ENCODE assay signal across 11 cellular contexts in the genomic region with DNA sequence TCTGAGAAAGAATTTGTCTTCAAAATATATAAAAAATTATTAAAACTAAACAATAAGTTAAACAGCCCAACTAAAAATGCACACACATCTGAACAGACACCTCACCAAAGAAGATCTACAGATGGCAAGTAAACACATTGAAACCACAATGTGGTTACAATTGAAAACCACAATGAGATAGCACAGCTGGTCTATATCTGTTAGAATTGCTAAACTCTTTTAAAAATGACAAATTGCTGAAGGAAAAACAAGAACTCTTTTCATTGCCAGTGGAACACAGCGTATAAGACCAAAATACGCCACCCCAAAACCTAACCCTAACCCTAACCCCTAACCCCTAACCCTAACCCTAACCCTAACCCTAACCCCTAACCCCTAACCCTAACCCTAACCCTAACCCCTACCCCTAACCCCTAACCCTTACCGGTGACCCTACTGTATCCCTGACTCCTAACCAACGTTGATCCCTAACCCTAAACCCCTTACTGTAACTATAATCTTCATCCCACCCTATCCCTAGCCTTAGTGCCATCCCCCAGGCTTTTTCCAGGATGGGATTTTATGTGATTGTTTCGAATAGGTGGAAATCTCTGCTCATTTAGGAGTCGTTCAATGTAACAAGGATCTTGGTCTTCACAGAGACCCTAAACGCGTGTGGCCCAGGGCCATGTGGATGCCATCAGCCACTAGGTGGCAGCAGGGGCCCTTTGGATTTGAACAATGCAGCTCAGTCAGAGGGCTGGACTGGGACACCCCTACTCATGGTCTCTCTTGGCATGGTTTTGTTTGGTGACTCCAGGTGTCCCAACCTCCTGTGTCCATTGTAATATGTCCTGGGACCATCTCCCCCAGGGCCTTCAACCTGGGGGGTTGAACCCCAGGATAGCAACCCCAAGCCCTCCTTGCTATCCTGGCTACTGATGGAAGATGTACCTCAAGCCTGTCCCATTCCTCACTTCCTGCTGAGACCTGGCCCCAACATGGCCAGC. TPM values are rescaled to one million over a fixed set of nuclear protein-coding genes. Genes with fewer than 3 reads are reported as not detected.
DNase-seq lines count a peak whose midpoint lies in the region; TF ChIP-seq lines count a peak whose summit lies in the region.
"Not testable (repeated sequence)": the region's sequence is repeated elsewhere in the genome, so short reads cannot be mapped to it uniquely, and the experiment has no call there.
"Had no signal": no experiment of that assay in that cellular context is flagged by ENCODE, and none has a peak within 500 bp of the region (broad histone marks: within the 10 kb centered on the region; RNA-seq: fewer than 3 reads in every experiment).

No MANE protein-coding gene starts in this region.

- H3K27me3 ChIP-seq in WERI-Rb-1 (ENCODE audit: insufficient read depth, low read depth, severe bottlenecking); dorsolateral prefrontal cortex; testis: not testable (repeated sequence)

- not testable (repeated sequence) for H3K4me3 ChIP-seq in WERI-Rb-1 (ENCODE audit: low read depth, low read length); dorsolateral prefrontal cortex; testis

- not testable (repeated sequence) for H3K9me3 ChIP-seq in WERI-Rb-1 (ENCODE audit: severe bottlenecking); testis

- TF ChIP-seq POLR2A in testis (IDR thresholded peaks at IDR 0.05), result not testable (repeated sequence)

- not testable (repeated sequence) for H3K9me3 Mint-ChIP-seq in HFFc6

- not testable (repeated sequence) for H3K4me1 Mint-ChIP-seq in HFFc6 (ENCODE audit: low read depth)

- TF ChIP-seq CTCF in C4-2B (conservative IDR thresholded peaks at IDR 0.05) (peak; percentile 63; the same call in 1 of the 2 replicates), HFFc6 (IDR thresholded peaks at IDR 0.05) (peak; percentile 74), dorsolateral prefrontal cortex (IDR thresholded peaks at IDR 0.05 in 54 of 56, conservative IDR thresholded peaks at IDR 0.05 in 2 of 56; ENCODE audit: low read depth in 1 of 56, partially characterized antibody in 56 of 56) (peak in 42 of 56 donors; percentile 14 to 68 (median 43)), testis (IDR thresholded peaks at IDR 0.05) (peak in 1 of 3 experiments; percentile 13)
- not testable (repeated sequence) for TF ChIP-seq CTCF in WERI-Rb-1 (IDR thresholded peaks at IDR 0.05; ENCODE audit: low read depth, low read length)

- 61 to 85% methylated on average over 2 to 5 of the region's 8 CpGs for WGBS in testis, 2 donors

- not testable (repeated sequence) for H3K27ac Mint-ChIP-seq in HFFc6

- H3K4me1 ChIP-seq in testis, result not testable (repeated sequence)

- intact Hi-C loops in dorsolateral prefrontal cortex (cut with DNase I); posterior vena cava (cut with DNase I); testis (cut with DNase I; ENCODE audit: low total_unique reads): not testable (repeated sequence)

- H3K36me3 Mint-ChIP-seq in HFFc6 (ENCODE audit: low read depth), result not testable (repeated sequence)

- H3K27me3 Mint-ChIP-seq in HFFc6 (ENCODE audit: insufficient read depth), result not testable (repeated sequence)

- not testable (repeated sequence) for H3K27ac ChIP-seq in C4-2B, dorsolateral prefrontal cortex, testis
- H3K27ac ChIP-seq in WERI-Rb-1, result 0 out of 2 replicates have a peak overlapping the region, but pooled peaks have one; percentile 48

- not testable (repeated sequence) for H3K36me3 ChIP-seq in WERI-Rb-1; testis (ENCODE audit: low read depth, missing control alignments)

- not testable (repeated sequence) for H3K4me3 Mint-ChIP-seq in HFFc6

- DNase-seq in HFFc6, result not testable (repeated sequence)
- peak; percentile 48 for DNase-seq in WERI-Rb-1
- peak; percentile 53 for DNase-seq in activated T-helper 9 cell treated with anti-CD3 and anti-CD28 coated beads, Interleukin-2, amount 50 U/mL, for 16 hours (ENCODE audit: low read depth)
- DNase-seq in dorsolateral prefrontal cortex, result peak in 8 of 10 donors; percentile 29 to 77 (median 42)
- DNase-seq in islet precursor cell, result peak; percentile 38
- peak; percentile 88 for DNase-seq in posterior vena cava (ENCODE audit: low spot score)
- DNase-seq in testis, result peak; percentile 20

RNA-seq across cellular contexts. Expression of a gene that starts 1.1 kb away (rescaled TPM):
- not detected for total RNA-seq in HFFc6 (2021; fragmentation: NEBNext Ultra II Directional; extraction: Animal tissue kit (Norgen Biotek cat#: 25700))
- total RNA-seq in dorsolateral prefrontal cortex (not detected), posterior vena cava (not detected), testis (not detected)
- not detected for polyA plus RNA-seq in testis (ENCODE audit: insufficient read depth, low read depth, low replicate concordance)
- total RNA-seq: fibroblast of lung, lung microvascular endothelial cell, skeletal muscle tissue had no signal
- polyA plus RNA-seq: fibroblast of lung had no signal

RNA-seq across cellular contexts. Expression of a gene that starts 15.4 kb away (rescaled TPM):
- total RNA-seq in HFFc6 (2021; fragmentation: NEBNext Ultra II Directional; extraction: Animal tissue kit (Norgen Biotek cat#: 25700)), result 10 to 100 TPM; 63.5 to 76.9 (median 67.2) TPM
- total RNA-seq in dorsolateral prefrontal cortex, result 10 to 100 TPM; 22.9 to 47.4 (median 33.0) TPM
- total RNA-seq in posterior vena cava, result 10 to 100 TPM; 37.5 to 39.1 TPM
- total RNA-seq in testis, result 10 to 100 TPM; 43.7 to 47.5 TPM
- 79.9 TPM for polyA plus RNA-seq in testis (ENCODE audit: insufficient read depth, low read depth, low replicate concordance)

RNA-seq across cellular contexts. Expression of a gene that starts 15.7 kb away (rescaled TPM):
- total RNA-seq in HFFc6 (2021; fragmentation: NEBNext Ultra II Directional; extraction: Animal tissue kit (Norgen Biotek cat#: 25700)), result 100 to 1,000 TPM; 163 to 194 (median 164) TPM
- 100 to 1,000 TPM in 2 of 120 experiments, 10 to 100 TPM in 118; 55.0 to 104 (median 78.7) TPM for total RNA-seq in dorsolateral prefrontal cortex
- 10 to 100 TPM; 73.8 to 87.5 TPM for total RNA-seq in posterior vena cava
- total RNA-seq in testis, result 100 to 1,000 TPM; 104 to 108 TPM
- polyA plus RNA-seq in testis (ENCODE audit: insufficient read depth, low read depth, low replicate concordance), result 132 TPM

RNA-seq across cellular contexts. Expression of a gene that starts 44.4 kb away (rescaled TPM):
- 10 to 100 TPM in 4 of 6 experiments, 1 to 10 TPM in 2; 8.0 to 10.9 (median 10.2) TPM for total RNA-seq in HFFc6 (2021; fragmentation: NEBNext Ultra II Directional; extraction: Animal tissue kit (Norgen Biotek cat#: 25700))
- 10 to 100 TPM; 32.3 to 71.0 (median 52.8) TPM for total RNA-seq in dorsolateral prefrontal cortex
- total RNA-seq in posterior vena cava, result 10 to 100 TPM in 1 of 2 donors, 1 to 10 TPM in 1; 9.1 to 13.3 TPM
- total RNA-seq in testis, result 10 to 100 TPM; 31.7 to 43.6 TPM
- 57.0 TPM for polyA plus RNA-seq in testis (ENCODE audit: insufficient read depth, low read depth, low replicate concordance)

RNA-seq across cellular contexts. Expression of a gene that starts 45.0 kb away (rescaled TPM):
- 100 to 1,000 TPM; 167 to 180 (median 172) TPM for total RNA-seq in HFFc6 (2021; fragmentation: NEBNext Ultra II Directional; extraction: Animal tissue kit (Norgen Biotek cat#: 25700))
- total RNA-seq in dorsolateral prefrontal cortex, result 100 to 1,000 TPM in 5 of 120 experiments, 10 to 100 TPM in 115; 50.5 to 105 (median 80.8) TPM
- total RNA-seq in posterior vena cava, result 10 to 100 TPM; 83.2 to 89.6 TPM
- 100 to 1,000 TPM; 128 to 180 TPM for total RNA-seq in testis
- 133 TPM for polyA plus RNA-seq in testis (ENCODE audit: insufficient read depth, low read depth, low replicate concordance)
